In genomic region chr12:55850893-55851292, GRCh38 we compare ENCODE assay signal across 15 cellular contexts. TPM values are rescaled to one million over a fixed set of nuclear protein-coding genes. Genes with fewer than 3 reads are reported as not detected.
DNase-seq lines count a peak whose midpoint lies in the region; TF ChIP-seq lines count a peak whose summit lies in the region.
"Had no signal": no experiment of that assay in that cellular context is flagged by ENCODE, and none has a peak within 500 bp of the region (broad histone marks: within the 10 kb centered on the region; RNA-seq: fewer than 3 reads in every experiment).

No MANE protein-coding gene starts in this region.

- H3K27me3 ChIP-seq in ACC112 (ENCODE audit: insufficient read depth, low read length) (no peaks in the 10 kb centered on the region), ascending aorta (no peaks in the 10 kb centered on the region)
- H3K27me3 ChIP-seq: left lung had no signal

- intact Hi-C loops in ascending aorta (cut with DNase I) = no loop called here

- DNase-seq in ascending aorta (ENCODE audit: low spot score in 2 of 2) = no peak
- peak; percentile 67 for DNase-seq in iris pigment epithelial cell (ENCODE audit: low read depth)
- DNase-seq in DMS153 (lab: John Stamatoyannopoulos, UW) = no peak
- no peak for DNase-seq in superior temporal gyrus (ENCODE audit: extremely low spot score)
- no peak for DNase-seq in RWPE1 (ENCODE audit: low spot score)
- DNase-seq: activated CD8-positive, alpha-beta T cell treated with anti-CD3 and anti-CD28 coated beads for 36 hours; amygdala; dermis blood vessel endothelial cell; left lung; naive B cell; NCI-H2081; NCI-H69; SW 1271 had no signal

- no peaks in the 10 kb centered on the region for H3K9me3 ChIP-seq in ascending aorta
- H3K9me3 ChIP-seq: left lung had no signal

- POLR2A ChIA-PET in RWPE1 (lab: Yijun Ruan, JAX; ENCODE audit: low non-redundant PET) = no interaction called here

- TF ChIP-seq CTCF in ascending aorta (IDR thresholded peaks at IDR 0.05) (no peak), RWPE1 (conservative IDR thresholded peaks at IDR 0.05; ENCODE audit: low read depth) (no peak)

- H3K36me3 ChIP-seq in ACC112 (ENCODE audit: insufficient read depth, low read length) (no peaks in the 10 kb centered on the region), ascending aorta (no peaks in the 10 kb centered on the region)
- H3K36me3 ChIP-seq: left lung had no signal

- H3K4me3 ChIP-seq in ACC112 (ENCODE audit: low read depth, low read length) (no peak overlapping the region), ascending aorta (no peak overlapping the region)
- H3K4me3 ChIP-seq: left lung had no signal

- CTCF ChIA-PET in RWPE1 (lab: Yijun Ruan, JAX) = no interaction called here

- H3K79me2 ChIP-seq in ACC112 (ENCODE audit: control insufficient read depth, insufficient read depth, low read length, unreplicated experiment) = no peaks in the 10 kb centered on the region

- H2AFZ ChIP-seq in ACC112 (ENCODE audit: low read length, unreplicated experiment) = no peak overlapping the region

- H3K27ac ChIP-seq in ACC112 (ENCODE audit: low read depth, low read length) (peak overlapping the region; percentile 100), ascending aorta (peak overlapping the region; percentile 99), RWPE1 (no peak overlapping the region)

- H3K4me1 ChIP-seq in ACC112 (ENCODE audit: control insufficient read depth, insufficient read depth, low read length, unreplicated experiment) = peaks cover 45% of the 10 kb centered on the region
- H3K4me1 ChIP-seq in ascending aorta = peaks cover 4 to 41% of the 10 kb centered on the region in 2 donors

RNA-seq across cellular contexts. Expression of gene MMP19, which starts 8.2 kb away (rescaled TPM):
- 37.5 TPM for total RNA-seq in ascending aorta
- total RNA-seq: activated CD8-positive, alpha-beta T cell treated with anti-CD3 and anti-CD28 coated beads for 36 hours; activated T-helper 1 cell treated with anti-CD3 and anti-CD28 coated beads, Interleukin-12 subunit alpha, Interleukin-12 subunit beta, Interleukin-2, Interleukin-4 antibody, amounts not matched to agents 30 ng/mL and 10 ng/mL and 1 ng/mL, durations not matched to agents 14 hours and 24 hours and 36 hours had no signal

RNA-seq across cellular contexts. Expression of gene DNAJC14, which starts 21.5 kb away (rescaled TPM):
- total RNA-seq in ascending aorta = 26.1 TPM

RNA-seq across cellular contexts. Expression of gene ORMDL2, which starts 33.1 kb away (rescaled TPM):
- total RNA-seq in ascending aorta = 13.8 TPM

RNA-seq across cellular contexts. Expression of gene SARNP, which starts 33.4 kb away (rescaled TPM):
- 13.4 TPM for total RNA-seq in ascending aorta
